Comparison of ENCODE assay signal across 8 cellular contexts in genomic region chr1:27084107-27084506, GRCh38.
"Had no signal": no experiment of that assay in that cellular context is flagged by ENCODE, and none has a peak within 500 bp of the region (broad histone marks: within the 10 kb centered on the region; RNA-seq: fewer than 3 reads in every experiment).

No MANE protein-coding gene starts in this region.

- H3K9ac ChIP-seq: KMS-11 had no signal

- H3K27ac ChIP-seq: HL-60, KMS-11 had no signal

- H3K36me3 Mint-ChIP-seq: IgD-negative memory B cell had no signal

- H3K4me1 Mint-ChIP-seq: IgD-negative memory B cell had no signal

- DNase-seq: IMR-90, Karpas-422, KBM-7 had no signal

- ATAC-seq: HepG2 had no signal

- H3K4me2 ChIP-seq: KMS-11 had no signal

- FAIRE-seq: HepG2, HTR-8/SVneo had no signal

- H3K27ac Mint-ChIP-seq: IgD-negative memory B cell had no signal

- H3K4me3 Mint-ChIP-seq: IgD-negative memory B cell had no signal
